28 cellular contexts compared by ENCODE assay signal in genomic region chr12:27210187-27210586, GRCh38.
"Had no signal": no experiment of that assay in that cellular context is flagged by ENCODE, and none has a peak within 500 bp of the region (broad histone marks: within the 10 kb centered on the region; RNA-seq: fewer than 3 reads in every experiment).

No MANE protein-coding gene starts in this region.

- DNase-seq: occipital lobe; ovary; posterior cingulate gyrus; psoas muscle; right cardiac atrium; right lobe of liver; sigmoid colon; small intestine; stimulated activated CD4-positive, alpha-beta T cell treated with anti-CD3 and anti-CD28 coated beads, Interleukin-15, amount 100 ng/mL, for 24 hours; stimulated activated CD4-positive, alpha-beta T cell treated with anti-CD3 and anti-CD28 coated beads, Interleukin-2, amount 100 ng/mL, for 24 hours; stimulated activated CD4-positive, alpha-beta T cell treated with anti-CD3 and anti-CD28 coated beads, Interleukin-2, amount 100 ng/mL, for 48 hours; stimulated activated CD4-positive, alpha-beta T cell treated with anti-CD3 and anti-CD28 coated beads, Interleukin-4, amount 100 ng/mL, for 24 hours; stimulated activated naive B cell treated with anti-CD40 and anti-IgM and Interleukin-4, amounts not matched to agents 10 μg/mL and 1 μg/mL and 100 μg/mL, for 72 hours; stimulated activated naive CD4-positive, alpha-beta T cell treated with Interleukin-2 at 50 U/mL for 16 hours; stomach; thyroid gland; trophoblast cell; upper lobe of left lung had no signal

- H3K9me3 ChIP-seq: ovary, psoas muscle, right lobe of liver, sigmoid colon, thoracic aorta, thyroid gland, upper lobe of left lung had no signal

- H3K27ac ChIP-seq: neural progenitor cell, ovary, parathyroid adenoma, psoas muscle, right lobe of liver, sigmoid colon, stomach, thoracic aorta, thyroid gland, tibial nerve, upper lobe of left lung, vagina had no signal

- ATAC-seq: psoas muscle; right cardiac atrium; right lobe of liver; stimulated activated effector memory CD8-positive, alpha-beta T cell treated with anti-CD3 and anti-CD28 coated beads, Interleukin-12 subunit alpha, Interleukin-12 subunit beta, amount 100 ng/mL, for 72 hours; stimulated activated naive B cell treated with anti-CD40 and anti-IgM and Interleukin-4, amounts not matched to agents 10 μg/mL and 1 μg/mL and 100 μg/mL, for 72 hours had no signal

- H2AFZ ChIP-seq: neural progenitor cell, parathyroid adenoma had no signal

- H3K36me3 Mint-ChIP-seq: neural progenitor cell; stimulated activated effector memory CD8-positive, alpha-beta T cell treated with anti-CD3 and anti-CD28 coated beads, Interleukin-12 subunit alpha, Interleukin-12 subunit beta, amount 100 ng/mL, for 72 hours had no signal

- H3K27me3 Mint-ChIP-seq: progenitor cell of endocrine pancreas; stimulated activated naive B cell treated with anti-CD40 and anti-IgM and Interleukin-4, amounts not matched to agents 10 μg/mL and 1 μg/mL and 100 μg/mL, for 72 hours; stimulated activated naive CD8-positive, alpha-beta T cell treated with anti-CD3 and anti-CD28 coated beads, Interleukin-15, Interleukin-2, amounts not matched to agents 100 ng/mL and 50 ng/mL, for 24 hours had no signal

- H3K79me2 ChIP-seq: parathyroid adenoma had no signal

- H3K4me1 ChIP-seq: neural progenitor cell, parathyroid adenoma, psoas muscle, sigmoid colon, stomach, thyroid gland, tibial nerve, upper lobe of left lung, vagina had no signal

- H3K4me3 Mint-ChIP-seq: nephron; neural progenitor cell; stimulated activated effector memory CD8-positive, alpha-beta T cell treated with anti-CD3 and anti-CD28 coated beads, Interleukin-12 subunit alpha, Interleukin-12 subunit beta, amount 100 ng/mL, for 72 hours; stimulated activated naive B cell treated with anti-CD40 and anti-IgM and Interleukin-4, amounts not matched to agents 10 μg/mL and 1 μg/mL and 100 μg/mL, for 72 hours; stimulated activated naive CD8-positive, alpha-beta T cell treated with anti-CD3 and anti-CD28 coated beads, Interleukin-15, Interleukin-2, amounts not matched to agents 100 ng/mL and 50 ng/mL, for 24 hours had no signal

- H3K4me2 ChIP-seq: neural progenitor cell had no signal

- H3K27ac Mint-ChIP-seq: nephron; neural progenitor cell; progenitor cell of endocrine pancreas; stimulated activated naive B cell treated with anti-CD40 and anti-IgM and Interleukin-4, amounts not matched to agents 10 μg/mL and 1 μg/mL and 100 μg/mL, for 72 hours; stimulated activated naive CD8-positive, alpha-beta T cell treated with anti-CD3 and anti-CD28 coated beads, Interleukin-15, Interleukin-2, amounts not matched to agents 100 ng/mL and 50 ng/mL, for 24 hours had no signal

- FAIRE-seq: urothelium cell line had no signal

- H3K9ac ChIP-seq: neural progenitor cell, parathyroid adenoma had no signal

- H3K4me1 Mint-ChIP-seq: nephron, neural progenitor cell had no signal

- H3K36me3 ChIP-seq: neural progenitor cell, ovary, right lobe of liver, sigmoid colon, stomach, thoracic aorta, thyroid gland, tibial nerve, upper lobe of left lung, vagina had no signal

- H3K27me3 ChIP-seq: neural progenitor cell, ovary, right lobe of liver, sigmoid colon, stomach, thyroid gland, tibial nerve, upper lobe of left lung, vagina had no signal

- H3K4me3 ChIP-seq: neural progenitor cell, ovary, psoas muscle, right lobe of liver, sigmoid colon, stomach, thoracic aorta, thyroid gland, tibial nerve, upper lobe of left lung, vagina had no signal
